ENCODE assay signal across 10 cellular contexts in genomic region chr14:79369359-79370332, GRCh38.
DNase-seq lines count a peak whose midpoint lies in the region; ATAC-seq, FAIRE-seq and TF ChIP-seq lines count a peak whose summit lies in the region.
"Had no signal": no experiment of that assay in that cellular context is flagged by ENCODE, and none has a peak within 500 bp of the region (broad histone marks: within the 10 kb centered on the region; RNA-seq: fewer than 3 reads in every experiment).

No MANE protein-coding gene starts in this region.

- DNase-seq in cardiac muscle cell (ENCODE audit: low read depth in 1 of 2, low spot score in 1 of 2) = peak; percentile 21 to 95
- no peak for DNase-seq in right atrium auricular region (ENCODE audit: low spot score)
- peak; percentile 32 for DNase-seq in adipocyte (ENCODE audit: low read depth)
- peak; percentile 11 for DNase-seq in keratinocyte (ENCODE audit: low read depth, low spot score)
- peak; percentile 46 to 79 for DNase-seq in uterus
- no peak for DNase-seq in activated naive CD4-positive, alpha-beta T cell treated with Interleukin-2 at 50 U/mL for 16 hours
- DNase-seq: erythroblast, NCI-H510A treated with DMSO at 0.1 percent for 48 hours had no signal

- H3K79me2 ChIP-seq in keratinocyte (ENCODE audit: control insufficient read depth, insufficient read depth, low read length) = no peaks in the 10 kb centered on the region

- peak; percentile 79 for FAIRE-seq in keratinocyte (lab: Jason Lieb, UNC)

- intact Hi-C loops in uterus (cut with DNase I; ENCODE audit: low total_unique reads) = no loop called here

- H3K9ac ChIP-seq in adipocyte (ENCODE audit: low read length) (no peak overlapping the region), keratinocyte (ENCODE audit: control insufficient read depth, extremely low read depth, insufficient read depth, low read length) (no peak overlapping the region)

- no peak overlapping the region for H3K4me3 ChIP-seq in cardiac muscle cell
- H3K4me3 ChIP-seq in right atrium auricular region = no peak overlapping the region
- H3K4me3 ChIP-seq in adipocyte (ENCODE audit: low read length) = no peak overlapping the region
- no peak overlapping the region for H3K4me3 ChIP-seq in keratinocyte (ENCODE audit: control insufficient read depth in 2 of 3, extremely low read depth in 1 of 3, insufficient read depth in 2 of 3, low read depth in 1 of 3, low read length in 3 of 3)
- H3K4me3 ChIP-seq in uterus = no peak overlapping the region

- no peaks in the 10 kb centered on the region for H3K9me1 ChIP-seq in keratinocyte (ENCODE audit: control insufficient read depth, extremely low read depth, insufficient read depth, low read length)

- H2AFZ ChIP-seq in keratinocyte (ENCODE audit: control insufficient read depth, low read length) = no peak overlapping the region

- H3K27me3 ChIP-seq in cardiac muscle cell = no peaks in the 10 kb centered on the region
- no peaks in the 10 kb centered on the region for H3K27me3 ChIP-seq in right atrium auricular region
- no peaks in the 10 kb centered on the region for H3K27me3 ChIP-seq in adipocyte (replicated peaks; ENCODE audit: control insufficient read depth, insufficient read depth, low read length)
- no peaks in the 10 kb centered on the region for H3K27me3 ChIP-seq in keratinocyte (ENCODE audit: control insufficient read depth, extremely low read depth, insufficient read depth, low read length)
- H3K27me3 ChIP-seq in uterus = no peaks in the 10 kb centered on the region

- no peak for ATAC-seq in HG03280 (IDR thresholded peaks at IDR 0.05; ENCODE audit: unreplicated experiment)
- no peak for ATAC-seq in HG02938 (IDR thresholded peaks at IDR 0.05; ENCODE audit: unreplicated experiment)

- no peak overlapping the region for H3K4me2 ChIP-seq in keratinocyte (ENCODE audit: control insufficient read depth, extremely low read depth, insufficient read depth, low read depth, low read length)

- dilution Hi-C loops in keratinocyte (cut with MboI; ENCODE audit: extremely low pct_ligation_motif_present, low sequenced_read_pairs) = no loop called here

- no peaks in the 10 kb centered on the region for H4K20me1 ChIP-seq in keratinocyte (ENCODE audit: control insufficient read depth, extremely low read depth, insufficient read depth, low read length)

- H3K4me1 ChIP-seq in cardiac muscle cell (ENCODE audit: low read depth) = no peaks in the 10 kb centered on the region
- no peaks in the 10 kb centered on the region for H3K4me1 ChIP-seq in right atrium auricular region
- peaks cover 7% of the 10 kb centered on the region for H3K4me1 ChIP-seq in adipocyte (ENCODE audit: control insufficient read depth, insufficient read depth, low read length)
- peaks cover 10% of the 10 kb centered on the region for H3K4me1 ChIP-seq in keratinocyte (ENCODE audit: control insufficient read depth, extremely low read depth, insufficient read depth, low read length)
- no peaks in the 10 kb centered on the region for H3K4me1 ChIP-seq in uterus

- TF ChIP-seq POLR2A in uterus (IDR thresholded peaks at IDR 0.05) = no peak

- H3K9me3 ChIP-seq in cardiac muscle cell (ENCODE audit: low read depth) (no peaks in the 10 kb centered on the region), right atrium auricular region (no peaks in the 10 kb centered on the region), adipocyte (ENCODE audit: control insufficient read depth, low read length) (no peaks in the 10 kb centered on the region), keratinocyte (ENCODE audit: control insufficient read depth, low read depth, low read length) (no peaks in the 10 kb centered on the region), uterus (no peaks in the 10 kb centered on the region)

- no peak overlapping the region for H3K27ac ChIP-seq in cardiac muscle cell
- no peak overlapping the region for H3K27ac ChIP-seq in right atrium auricular region
- peak overlapping the region; percentile 47 for H3K27ac ChIP-seq in keratinocyte (ENCODE audit: control insufficient read depth, insufficient read depth, low read length)
- H3K27ac ChIP-seq in uterus = peak overlapping the region; percentile 68 to 75

- H3K36me3 ChIP-seq in cardiac muscle cell (no peaks in the 10 kb centered on the region), right atrium auricular region (no peaks in the 10 kb centered on the region), adipocyte (ENCODE audit: control insufficient read depth, insufficient read depth, low read length, severe bottlenecking) (no peaks in the 10 kb centered on the region), keratinocyte (ENCODE audit: control insufficient read depth in 2 of 2, extremely low read depth in 1 of 2, insufficient read depth in 2 of 2, low read length in 2 of 2) (no peaks in the 10 kb centered on the region), uterus (no peaks in the 10 kb centered on the region)

- TF ChIP-seq CTCF in cardiac muscle cell (IDR thresholded peaks at IDR 0.05; ENCODE audit: low read depth, low read length) = peak; percentile 17
- TF ChIP-seq CTCF in right atrium auricular region (IDR thresholded peaks at IDR 0.05) = no peak
- peak in 2 of 3 experiments; percentile 20 to 32 for TF ChIP-seq CTCF in keratinocyte (optimal IDR thresholded peaks at IDR 0.05 in 1 of 3, IDR thresholded peaks at IDR 0.05 in 1 of 3, conservative IDR thresholded peaks at IDR 0.05 in 1 of 3; ENCODE audit: extremely low read depth in 1 of 3, insufficient read depth in 2 of 3, low read length in 3 of 3)
- TF ChIP-seq CTCF in uterus (IDR thresholded peaks at IDR 0.05) = peak in 2 of 4 experiments; percentile 6 to 15

Comparison
In these comparisons a context has a peak if more than half of its experiments do, and no peak if none do; other contexts are left out.
1. DNase-seq: peak in cardiac muscle cell (2 of 2), adipocyte (single experiment), keratinocyte (single experiment) and uterus (2 of 2); none in right atrium auricular region (single experiment) and activated naive CD4-positive, alpha-beta T cell treated with Interleukin-2 at 50 U/mL for 16 hours (single experiment).
2. CTCF ChIP-seq: peak in cardiac muscle cell (single experiment) and keratinocyte (2 of 3); none in right atrium auricular region (0 of 2).
3. H3K27ac ChIP-seq: peak in keratinocyte (single experiment) and uterus (2 of 2); none in cardiac muscle cell (single experiment) and right atrium auricular region (0 of 2).